Comparison of ENCODE assay signal across 11 cellular contexts in genomic region chr1:246573481-246573880, GRCh38. TPM values are rescaled to one million over a fixed set of nuclear protein-coding genes. Genes with fewer than 3 reads are reported as not detected.
DNase-seq lines count a peak whose midpoint lies in the region; ATAC-seq and TF ChIP-seq lines count a peak whose summit lies in the region.
"Had no signal": no experiment of that assay in that cellular context is flagged by ENCODE, and none has a peak within 500 bp of the region (broad histone marks: within the 10 kb centered on the region; RNA-seq: fewer than 3 reads in every experiment).

No MANE protein-coding gene starts in this region.

- no peaks in the 10 kb centered on the region for H3K27me3 Mint-ChIP-seq in activated naive CD4-positive, alpha-beta T cell treated with anti-CD3 and anti-CD28 coated beads, Interleukin-2, amount 10 ng/mL, durations not matched to agents 7 days and 5 days
- H3K27me3 Mint-ChIP-seq in immature natural killer cell (ENCODE audit: low read depth in 3 of 3) = no peaks in the 10 kb centered on the region

- H3K9me3 Mint-ChIP-seq in activated naive CD4-positive, alpha-beta T cell treated with anti-CD3 and anti-CD28 coated beads, Interleukin-2, amount 10 ng/mL, durations not matched to agents 7 days and 5 days = peaks cover 6% of the 10 kb centered on the region
- no peaks in the 10 kb centered on the region for H3K9me3 Mint-ChIP-seq in immature natural killer cell

- peaks cover 33% of the 10 kb centered on the region for H3K36me3 Mint-ChIP-seq in activated naive CD4-positive, alpha-beta T cell treated with anti-CD3 and anti-CD28 coated beads, Interleukin-2, amount 10 ng/mL, durations not matched to agents 7 days and 5 days
- peaks cover 0 to 5% (median 5%) of the 10 kb centered on the region in 3 donors for H3K36me3 Mint-ChIP-seq in immature natural killer cell

- intact Hi-C loops in left colon (cut with DNase I, micrococcal nuclease) (no loop called here), posterior vena cava (cut with DNase I) (no loop called here)

- 41% methylated on average over 6 of the region's 6 CpGs for WGBS in suprapubic skin

- no peaks in the 10 kb centered on the region for H3K27me3 ChIP-seq in suprapubic skin

- no peak overlapping the region for H3K4me3 ChIP-seq in suprapubic skin
- H3K4me3 ChIP-seq: lung had no signal

- no peaks in the 10 kb centered on the region for H3K9me3 ChIP-seq in suprapubic skin

- no peak for DNase-seq in activated naive CD4-positive, alpha-beta T cell treated with anti-CD3 and anti-CD28 coated beads, Interleukin-2, amount 10 ng/mL, durations not matched to agents 7 days and 5 days
- DNase-seq in activated naive CD4-positive, alpha-beta T cell treated with anti-CD3 and anti-CD28 coated beads, Interleukin-2, amount 50 U/mL, for 16 hours = no peak
- peak; percentile 75 for DNase-seq in SKM-1 treated with dmso at 0.1 percent for 144 hours (lab: John Stamatoyannopoulos, UW; ENCODE audit: unreplicated experiment)
- peak; percentile 59 for DNase-seq in fibroblast of peridontal ligament (ENCODE audit: extremely low read depth)
- DNase-seq in suprapubic skin (ENCODE audit: low spot score in 2 of 2) = no peak
- DNase-seq in immature natural killer cell = no peak
- no peak for DNase-seq in left colon
- DNase-seq in posterior vena cava (ENCODE audit: low spot score) = no peak
- DNase-seq: MM.1S, NCI-H526 had no signal

- ATAC-seq in left colon = no peak

- TF ChIP-seq POLR2A in suprapubic skin (IDR thresholded peaks at IDR 0.05) = no peak

- H3K4me3 Mint-ChIP-seq in activated naive CD4-positive, alpha-beta T cell treated with anti-CD3 and anti-CD28 coated beads, Interleukin-2, amount 10 ng/mL, durations not matched to agents 7 days and 5 days = no peak overlapping the region
- H3K4me3 Mint-ChIP-seq in immature natural killer cell = no peak overlapping the region

- H3K4me1 ChIP-seq in suprapubic skin = peaks cover 5% of the 10 kb centered on the region

- TF ChIP-seq EP300 in suprapubic skin (IDR thresholded peaks at IDR 0.05) = no peak

- H3K27ac Mint-ChIP-seq in activated naive CD4-positive, alpha-beta T cell treated with anti-CD3 and anti-CD28 coated beads, Interleukin-2, amount 10 ng/mL, durations not matched to agents 7 days and 5 days = peak overlapping the region; percentile 83
- peak overlapping the region in 3 of 6 donors; percentile 33 to 62 (median 46) for H3K27ac Mint-ChIP-seq in immature natural killer cell

- H3K27ac ChIP-seq in suprapubic skin = peak overlapping the region; percentile 24

- CTCF ChIA-PET in activated naive CD4-positive, alpha-beta T cell treated with anti-CD3 and anti-CD28 coated beads, Interleukin-2, amount 10 ng/mL, durations not matched to agents 7 days and 5 days (lab: Charles Lee) = no interaction called here

- H3K4me1 Mint-ChIP-seq in activated naive CD4-positive, alpha-beta T cell treated with anti-CD3 and anti-CD28 coated beads, Interleukin-2, amount 10 ng/mL, durations not matched to agents 7 days and 5 days = peaks cover 72% of the 10 kb centered on the region
- H3K4me1 Mint-ChIP-seq in immature natural killer cell = peaks cover 58 to 77% of the 10 kb centered on the region in 2 donors

- H3K36me3 ChIP-seq in suprapubic skin = no peaks in the 10 kb centered on the region

- TF ChIP-seq CTCF in suprapubic skin (IDR thresholded peaks at IDR 0.05) = no peak

RNA-seq across cellular contexts. Expression of gene CNST, which starts 7.2 kb away (rescaled TPM):
- total RNA-seq in suprapubic skin (10 to 100 TPM; 20.2 to 26.2 (median 24.3) TPM), left colon (10 to 100 TPM; 40.2 to 45.0 TPM), posterior vena cava (10 to 100 TPM; 27.9 to 29.8 TPM)
- polyA plus RNA-seq in immature natural killer cell = 10 to 100 TPM; 21.8 to 30.0 (median 24.1) TPM

RNA-seq across cellular contexts. Expression of gene TFB2M, which starts 7.4 kb away (rescaled TPM):
- total RNA-seq in suprapubic skin (10 to 100 TPM in 3 of 4 donors, 1 to 10 TPM in 1; 9.9 to 15.0 (median 12.1) TPM), left colon (10 to 100 TPM; 10.2 to 12.3 TPM), posterior vena cava (1 to 10 TPM; 6.9 to 7.3 TPM)
- polyA plus RNA-seq in immature natural killer cell = 10 to 100 TPM; 15.0 to 17.9 (median 15.6) TPM

Comparison
In these comparisons a context has a peak if more than half of its experiments do, and no peak if none do; other contexts are left out.
1. DNase-seq: peak in SKM-1 treated with dmso at 0.1 percent for 144 hours (single experiment) and fibroblast of peridontal ligament (single experiment); none in activated naive CD4-positive, alpha-beta T cell treated with anti-CD3 and anti-CD28 coated beads, Interleukin-2, amount 10 ng/mL, durations not matched to agents 7 days and 5 days (single experiment), activated naive CD4-positive, alpha-beta T cell treated with anti-CD3 and anti-CD28 coated beads, Interleukin-2, amount 50 U/mL, for 16 hours (single experiment), suprapubic skin (0 of 2), immature natural killer cell (0 of 3), left colon (0 of 2) and posterior vena cava (single experiment).